Comparison of ENCODE assay signal across 12 cellular contexts in the genomic region with DNA sequence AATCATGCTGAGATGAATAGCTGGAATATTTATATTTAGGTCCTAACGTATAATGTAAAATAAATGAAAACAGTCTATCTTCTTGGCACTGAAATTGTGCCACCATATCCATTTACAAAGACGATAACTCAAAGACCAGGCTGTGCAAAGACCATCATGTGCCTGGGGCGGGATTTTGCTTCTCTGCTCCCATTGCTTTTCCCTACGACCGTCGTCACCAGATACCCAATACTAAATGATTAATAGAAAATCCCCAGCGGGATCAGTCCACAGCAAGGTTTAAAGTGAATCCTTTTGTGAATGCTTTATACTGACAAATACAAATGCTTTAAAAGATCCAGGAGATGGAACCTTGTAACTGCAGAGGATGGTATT.
A peak's percentile ranks its signal among the peaks of the same experiment; 100 is the strongest.
DNase-seq lines count a peak whose midpoint lies in the region; ATAC-seq and TF ChIP-seq lines count a peak whose summit lies in the region.
"Had no signal": no experiment of that assay in that cellular context is flagged by ENCODE, and none has a peak within 500 bp of the region (broad histone marks: within the 10 kb centered on the region; RNA-seq: fewer than 3 reads in every experiment).

No MANE protein-coding gene starts in this region.

- H3K9me3 Mint-ChIP-seq in chondrocyte (ENCODE audit: low read depth) (peaks cover 5% of the 10 kb centered on the region), progenitor cell of endocrine pancreas (ENCODE audit: low read depth) (peaks cover 19% of the 10 kb centered on the region)
- H3K9me3 Mint-ChIP-seq in activated T-helper 17 cell treated with anti-CD3 and anti-CD28 coated beads, Interleukin-2, amount 50 U/mL, for 72 hours = peaks cover 2% of the 10 kb centered on the region
- H3K9me3 Mint-ChIP-seq: natural killer cell treated with Interleukin-12 subunit alpha and Interleukin-12 subunit beta and Interleukin-15 and Interleukin-18, amount 100 ng/mL, for 72 hours had no signal

- H3K36me3 Mint-ChIP-seq in chondrocyte (ENCODE audit: low read depth) (no peaks in the 10 kb centered on the region), progenitor cell of endocrine pancreas (ENCODE audit: insufficient read depth) (peaks cover 15% of the 10 kb centered on the region)
- H3K36me3 Mint-ChIP-seq in activated T-helper 17 cell treated with anti-CD3 and anti-CD28 coated beads, Interleukin-2, amount 50 U/mL, for 72 hours (ENCODE audit: low read depth) = no peaks in the 10 kb centered on the region

- H3K4me1 Mint-ChIP-seq in chondrocyte (ENCODE audit: low read depth) = peaks cover 32% of the 10 kb centered on the region
- H3K4me1 Mint-ChIP-seq in progenitor cell of endocrine pancreas (ENCODE audit: low read depth) = peaks cover 47% of the 10 kb centered on the region
- no peaks in the 10 kb centered on the region for H3K4me1 Mint-ChIP-seq in activated T-helper 17 cell treated with anti-CD3 and anti-CD28 coated beads, Interleukin-2, amount 50 U/mL, for 72 hours

- DNase-seq in NCI-H1436 (lab: John Stamatoyannopoulos, UW) (peak; percentile 52), NCI-H1436 treated with DMSO at 0.1 percent for 48 hours (lab: John Stamatoyannopoulos, UW) (no peak), NCI-H345 (lab: John Stamatoyannopoulos, UW) (peak; percentile 99), chondrocyte (ENCODE audit: low spot score) (no peak), progenitor cell of endocrine pancreas (ENCODE audit: low spot score, unreplicated experiment) (no peak), HuH-7 (ENCODE audit: low spot score) (no peak), iPS-NIHi7 (ENCODE audit: extremely low spot score) (no peak)
- DNase-seq: activated T-cell treated with anti-CD3 and anti-CD28 coated beads for 4 hours, left ventricle myocardium superior had no signal

- H3K27me3 Mint-ChIP-seq in chondrocyte (ENCODE audit: low read depth) = no peaks in the 10 kb centered on the region
- H3K27me3 Mint-ChIP-seq in progenitor cell of endocrine pancreas = no peaks in the 10 kb centered on the region
- H3K27me3 Mint-ChIP-seq in activated T-helper 17 cell treated with anti-CD3 and anti-CD28 coated beads, Interleukin-2, amount 50 U/mL, for 72 hours = peaks cover 26% of the 10 kb centered on the region

- ATAC-seq in activated T-helper 17 cell treated with anti-CD3 and anti-CD28 coated beads, Interleukin-2, amount 50 U/mL, for 72 hours (replicated peaks) = no peak
- ATAC-seq: left ventricle myocardium superior; natural killer cell treated with Interleukin-12 subunit alpha and Interleukin-12 subunit beta and Interleukin-15 and Interleukin-18, amount 100 ng/mL, for 72 hours had no signal

- no peak overlapping the region for H3K4me3 Mint-ChIP-seq in chondrocyte (ENCODE audit: unreplicated experiment)
- no peak overlapping the region for H3K4me3 Mint-ChIP-seq in progenitor cell of endocrine pancreas (ENCODE audit: low read depth)
- H3K4me3 Mint-ChIP-seq in activated T-helper 17 cell treated with anti-CD3 and anti-CD28 coated beads, Interleukin-2, amount 50 U/mL, for 72 hours = no peak overlapping the region
- H3K4me3 Mint-ChIP-seq: natural killer cell treated with Interleukin-12 subunit alpha and Interleukin-12 subunit beta and Interleukin-15 and Interleukin-18, amount 100 ng/mL, for 72 hours; T-helper 1 cell treated with Interleukin-12 subunit alpha and Interleukin-12 subunit beta and Interleukin-4 antibody, amounts not matched to agents 30 μg/mL and 1 μg/mL, for 36 hours had no signal

- TF ChIP-seq CTCF in chondrocyte (IDR thresholded peaks at IDR 0.05) (peak; percentile 19), progenitor cell of endocrine pancreas (IDR thresholded peaks at IDR 0.05; ENCODE audit: unreplicated experiment) (no peak)

- H3K27ac Mint-ChIP-seq in chondrocyte (ENCODE audit: unreplicated experiment) (peak overlapping the region; percentile 6), progenitor cell of endocrine pancreas (peak overlapping the region; percentile 57)
- H3K27ac Mint-ChIP-seq in activated T-helper 17 cell treated with anti-CD3 and anti-CD28 coated beads, Interleukin-2, amount 50 U/mL, for 72 hours = no peak overlapping the region
- H3K27ac Mint-ChIP-seq: natural killer cell treated with Interleukin-12 subunit alpha and Interleukin-12 subunit beta and Interleukin-15 and Interleukin-18, amount 100 ng/mL, for 72 hours; T-helper 1 cell treated with Interleukin-12 subunit alpha and Interleukin-12 subunit beta and Interleukin-4 antibody, amounts not matched to agents 30 μg/mL and 1 μg/mL, for 36 hours had no signal

Comparison
In these comparisons a context has a peak if more than half of its experiments do, and no peak if none do; other contexts are left out.
1. DNase-seq: peak in NCI-H1436 (single experiment) and NCI-H345 (single experiment); none in NCI-H1436 treated with DMSO at 0.1 percent for 48 hours (single experiment), chondrocyte (single experiment), progenitor cell of endocrine pancreas (single experiment), HuH-7 (single experiment) and iPS-NIHi7 (single experiment).